Comparison of ENCODE assay signal across 8 cellular contexts in the genomic region with DNA sequence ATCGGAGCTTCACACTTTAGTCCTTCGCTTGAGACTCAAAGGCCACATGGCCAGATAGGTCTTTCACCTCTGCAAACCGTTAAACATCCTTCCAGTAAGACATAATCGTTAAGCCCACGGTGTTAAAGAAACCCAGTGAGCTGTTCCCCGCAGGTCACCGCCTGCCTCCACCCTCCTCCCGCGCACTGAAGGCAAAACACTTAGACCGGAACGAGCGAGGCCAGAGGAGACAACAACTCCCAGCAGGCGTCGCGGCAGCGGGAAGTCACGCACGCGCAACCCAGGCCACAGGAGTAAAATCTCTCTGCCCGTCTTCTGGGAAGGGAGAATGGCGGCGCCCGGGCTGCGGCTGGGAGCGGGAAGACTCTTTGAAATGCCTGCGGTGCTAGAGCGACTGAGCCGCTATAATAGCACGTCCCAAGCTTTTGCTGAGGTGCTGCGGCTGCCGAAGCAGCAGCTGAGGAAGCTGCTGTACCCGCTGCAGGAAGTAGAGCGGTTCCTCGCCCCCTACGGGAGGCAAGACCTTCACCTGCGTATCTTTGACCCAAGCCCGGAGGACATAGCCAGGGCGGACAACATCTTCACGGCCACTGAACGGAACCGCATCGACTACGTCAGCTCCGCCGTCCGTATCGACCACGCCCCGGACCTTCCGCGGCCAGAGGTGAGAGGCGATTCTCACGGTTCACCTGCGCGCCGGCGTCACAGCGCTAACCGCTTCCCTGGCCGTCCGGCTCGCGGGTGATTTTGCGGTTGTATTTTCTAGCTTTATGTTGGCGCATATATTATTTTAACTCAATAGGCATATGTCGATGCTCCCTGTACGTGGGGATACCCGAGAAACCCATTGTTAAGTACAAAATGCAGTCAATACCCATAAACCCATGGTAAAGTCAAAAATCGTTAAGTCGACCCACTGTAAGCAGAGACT. TPM values are rescaled to one million over a fixed set of nuclear protein-coding genes. Genes with fewer than 3 reads are reported as not detected.
A peak's percentile ranks its signal among the peaks of the same experiment; 100 is the strongest.
DNase-seq lines count a peak whose midpoint lies in the region; ATAC-seq, FAIRE-seq and TF ChIP-seq lines count a peak whose summit lies in the region.

Gene GTPBP8, plus strand, starts transcription at position 313 of the 931 bp plus-strand sequence. Its CDS starts 16 bp downstream, at position 329.

- ATAC-seq in HG02840 (IDR thresholded peaks at IDR 0.05; ENCODE audit: low FRiP score, unreplicated experiment) (peak; percentile 93), T-cell (replicated peaks in 1 of 4) (peak; percentile 89 to 95 (median 94)), heart right ventricle (peak; percentile 98 to 99 (median 99)), upper lobe of left lung (ENCODE audit: low FRiP score in 2 of 2) (peak; percentile 98 to 99)

- peak; percentile 49 for DNase-seq in GM12891 (ENCODE audit: insufficient read length, low spot score)
- peak; percentile 69 for DNase-seq in NCI-H1436 treated with DMSO at 0.1 percent for 48 hours (lab: John Stamatoyannopoulos, UW)
- DNase-seq in T-cell = peak; percentile 58 to 87 (median 74)
- DNase-seq in adrenal gland = peak; percentile 89 to 96 (median 93)
- peak; percentile 91 to 92 for DNase-seq in heart right ventricle
- DNase-seq in posterior cingulate gyrus = peak; percentile 87 to 99 (median 94)
- peak; percentile 94 to 97 for DNase-seq in upper lobe of left lung

- TF ChIP-seq CTCF in adrenal gland (IDR thresholded peaks at IDR 0.05) (peak in 3 of 6 experiments; percentile 20 to 29 (median 27)), heart right ventricle (IDR thresholded peaks at IDR 0.05) (peak in 3 of 9 donors; percentile 21 to 36 (median 34)), upper lobe of left lung (IDR thresholded peaks at IDR 0.05) (peak in 2 of 6 experiments; percentile 33 to 37)

- H3K36me3 ChIP-seq in adrenal gland (replicated peaks in 1 of 2) = no peaks in the 10 kb centered on the region
- peaks cover 0 to 13% (median 0%) of the 10 kb centered on the region in 9 donors for H3K36me3 ChIP-seq in heart right ventricle
- H3K36me3 ChIP-seq in upper lobe of left lung = no peaks in the 10 kb centered on the region

- peaks cover 17% of the 10 kb centered on the region for H3K36me3 Mint-ChIP-seq in T-cell

- peaks cover 8 to 25% of the 10 kb centered on the region in 2 donors for H3K4me1 ChIP-seq in adrenal gland (replicated peaks in 1 of 2)
- peaks cover 2 to 28% (median 15%) of the 10 kb centered on the region in 9 donors for H3K4me1 ChIP-seq in heart right ventricle
- peaks cover 12 to 22% (median 18%) of the 10 kb centered on the region in 4 donors for H3K4me1 ChIP-seq in upper lobe of left lung

- H3K4me3 ChIP-seq in adrenal gland (peak within 1 kb of the TSS; percentile 64 to 85 (median 70)), heart right ventricle (peak within 1 kb of the TSS; percentile 64 to 92 (median 78)), upper lobe of left lung (peak within 1 kb of the TSS; percentile 65 to 77 (median 73))

- CTCF ChIA-PET in T-cell (lab: Charles Lee) = interaction anchor here (0.6 to 4.3 kb wide), 16 partner anchors 8 to 256 kb away, joined by 3 to 20 read pairs (median 4); a partner anchor contains a TSS

- H3K27me3 ChIP-seq in adrenal gland = no peaks in the 10 kb centered on the region
- H3K27me3 ChIP-seq in heart right ventricle = no peaks in the 10 kb centered on the region
- H3K27me3 ChIP-seq in upper lobe of left lung = no peaks in the 10 kb centered on the region

- peak in 1 of 4 donors; percentile 54 for TF ChIP-seq EP300 in upper lobe of left lung (IDR thresholded peaks at IDR 0.05)

- H3K9me3 ChIP-seq in adrenal gland (replicated peaks in 1 of 3) = no peaks in the 10 kb centered on the region
- H3K9me3 ChIP-seq in heart right ventricle = no peaks in the 10 kb centered on the region
- H3K9me3 ChIP-seq in upper lobe of left lung = no peaks in the 10 kb centered on the region

- peak within 1 kb of the TSS; percentile 90 to 96 (median 92) for H3K4me3 Mint-ChIP-seq in T-cell

- H3K27ac ChIP-seq in adrenal gland (peak within 1 kb of the TSS; percentile 87 to 97 (median 92)), heart right ventricle (peak within 1 kb of the TSS; percentile 88 to 98 (median 96)), upper lobe of left lung (peak within 1 kb of the TSS; percentile 91 to 98 (median 96))

- intact Hi-C loops in adrenal gland (cut with DNase I) = no loop called here
- intact Hi-C loops in heart right ventricle (cut with DNase I) = loop anchor here in 1 of 10 donors (2.0 to 5.0 kb wide), 2 partner anchors 28 to 429 kb away; partner anchors contain the start of genes ATG3 and SLC35A5
- intact Hi-C loops in posterior cingulate gyrus (cut with DNase I) = no loop called here

- FAIRE-seq in GM12891 (lab: Jason Lieb, UNC) = peak; percentile 96

- no peaks in the 10 kb centered on the region for H3K9me3 Mint-ChIP-seq in T-cell

- TF ChIP-seq POLR2A in GM12891 (IDR thresholded peaks at IDR 0.05; ENCODE audit: low read depth, low read length) (peak; percentile 87), adrenal gland (IDR thresholded peaks at IDR 0.05) (peak; percentile 96 to 98), upper lobe of left lung (IDR thresholded peaks at IDR 0.05) (peak; percentile 12 to 97 (median 94))

- H3K4me1 Mint-ChIP-seq in T-cell = peaks cover 57 to 74% (median 70%) of the 10 kb centered on the region in 3 donors

- 1% methylated on average over 33 to 70 of the region's 70 CpGs for WGBS in adrenal gland, 4 donors
- WGBS in heart right ventricle, 2 donors = 2% methylated on average over 70 of the region's 70 CpGs
- WGBS in upper lobe of left lung, 2 donors = 1 to 2% methylated on average over 36 to 64 of the region's 70 CpGs

- H3K27ac Mint-ChIP-seq in T-cell = peak within 1 kb of the TSS; percentile 90 to 98

- POLR2A ChIA-PET in T-cell (lab: Charles Lee) = interaction anchor here (0.6 to 2.1 kb wide), 8 partner anchors 8 to 30 kb away, joined by 3 to 16 read pairs (median 4); a partner anchor contains a TSS

- no peaks in the 10 kb centered on the region for H3K27me3 Mint-ChIP-seq in T-cell

TF ChIP-seq in GM12891, 5 proteins besides CTCF, POLR2A, EP300 and RAD21:
- TF ChIP-seq TAF1 (IDR thresholded peaks at IDR 0.05; ENCODE audit: low read depth, low read length) = no peak
- peak; percentile 73 for TF ChIP-seq PAX5 (IDR thresholded peaks at IDR 0.05; ENCODE audit: insufficient read depth, low read length, severe bottlenecking)
- 0 out of 2 replicates have a peak, but pooled peaks have one; percentile 1 for TF ChIP-seq SPI1 (IDR thresholded peaks at IDR 0.05; ENCODE audit: low read depth, low read length)
- no peak; the same call in 1 of the 2 replicates for TF ChIP-seq POU2F2 (IDR thresholded peaks at IDR 0.05; ENCODE audit: low read depth, low read length)
- TF ChIP-seq POLR2AphosphoS5 (IDR thresholded peaks at IDR 0.05; ENCODE audit: low read depth, low read length) = peak; percentile 92
TF ChIP-seq in GM12891: peak in this region for 3.

RNA-seq across cellular contexts. Expression of gene GTPBP8, which starts in this region (rescaled TPM):
- 17.8 TPM for polyA plus RNA-seq in GM12891 (2012; ENCODE audit: low read depth, missing spikeins)
- 10 to 100 TPM; 17.2 to 31.3 (median 27.5) TPM for total RNA-seq in T-cell
- 10 to 100 TPM; 15.0 to 39.6 (median 18.5) TPM for total RNA-seq in adrenal gland
- 10 to 100 TPM in 1 of 3 donors, 1 to 10 TPM in 2; 4.5 to 18.0 (median 5.5) TPM for polyA plus RNA-seq in adrenal gland
- total RNA-seq in heart right ventricle = 10 to 100 TPM; 19.7 to 31.3 (median 26.3) TPM
- polyA plus RNA-seq in heart right ventricle = 10 to 100 TPM in 1 of 2 donors, 1 to 10 TPM in 1; 4.7 to 16.1 TPM
- 10 to 100 TPM in 5 of 6 donors, 1 to 10 TPM in 1; 5.8 to 36.6 (median 14.4) TPM for total RNA-seq in upper lobe of left lung

Comparison
In these comparisons a context has a peak if more than half of its experiments do, and no peak if none do; other contexts are left out.
1. Peak in every context shown above with its lines: DNase-seq, ATAC-seq, H3K4me3 ChIP-seq and H3K27ac ChIP-seq.